ENCODE assay signal across 14 cellular contexts in the genomic region with DNA sequence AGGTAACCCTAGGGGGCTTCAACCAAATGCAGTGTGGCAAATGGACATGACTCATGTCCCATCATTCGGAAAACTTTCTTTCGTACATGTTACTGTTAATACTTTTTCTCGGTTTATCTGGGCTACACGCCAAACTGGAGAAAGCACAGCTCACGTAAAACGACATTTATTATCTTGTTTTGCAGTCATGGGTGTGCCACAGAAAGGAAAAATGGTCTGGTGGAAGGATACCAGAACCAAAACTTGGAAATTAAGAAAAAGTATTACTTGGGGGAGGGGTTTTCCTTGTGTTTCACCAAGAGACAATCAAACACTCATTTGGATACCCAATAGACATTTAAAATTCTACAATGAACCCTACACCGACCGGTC. TPM values are rescaled to one million over a fixed set of nuclear protein-coding genes. Genes with fewer than 3 reads are reported as not detected.
DNase-seq lines count a peak whose midpoint lies in the region; ATAC-seq and TF ChIP-seq lines count a peak whose summit lies in the region.
"Had no signal": no experiment of that assay in that cellular context is flagged by ENCODE, and none has a peak within 500 bp of the region (broad histone marks: within the 10 kb centered on the region; RNA-seq: fewer than 3 reads in every experiment).

No MANE protein-coding gene starts in this region.

- H3K4me1 ChIP-seq in RWPE2 (ENCODE audit: insufficient read depth, poor library complexity, severe bottlenecking) = peaks cover 5% of the 10 kb centered on the region
- H3K4me1 ChIP-seq in esophagus muscularis mucosa = peaks cover 6 to 26% (median 16%) of the 10 kb centered on the region in 4 donors
- H3K4me1 ChIP-seq in neural progenitor cell = peaks cover 21% of the 10 kb centered on the region

- H3K4me2 ChIP-seq in neural progenitor cell = peak overlapping the region; percentile 65

- H4K20me1 ChIP-seq in neural progenitor cell (ENCODE audit: low read depth) = peaks cover 8% of the 10 kb centered on the region

- H3K36me3 Mint-ChIP-seq in neural progenitor cell = no peaks in the 10 kb centered on the region
- H3K36me3 Mint-ChIP-seq: T-cell had no signal

- 19% methylated on average over 8 of the region's 8 CpGs for WGBS in esophagus muscularis mucosa

- no peak overlapping the region for H3K27ac Mint-ChIP-seq in neural progenitor cell
- H3K27ac Mint-ChIP-seq: B cell, T-cell had no signal

- DNase-seq in EL (peak; percentile 18), RWPE2 (ENCODE audit: low spot score) (no peak), esophagus muscularis mucosa (ENCODE audit: extremely low spot score) (no peak), neural progenitor cell (ENCODE audit: low spot score) (no peak), NCI-H146 (lab: John Stamatoyannopoulos, UW) (no peak), MG63 (no peak), mesenteric fat pad (ENCODE audit: low spot score) (no peak)
- DNase-seq: activated effector memory CD4-positive, alpha-beta T cell treated with anti-CD3 and anti-CD28 coated beads, Interleukin-2, amount 50 U/mL, for 16 hours; NCI-H2171 treated with DMSO at 0.1 percent for 48 hours; stimulated activated naive CD4-positive, alpha-beta T cell; T-cell had no signal

- peaks cover 61% of the 10 kb centered on the region for H3K27me3 Mint-ChIP-seq in neural progenitor cell (ENCODE audit: insufficient read depth, low read depth)

- peaks cover 12% of the 10 kb centered on the region for H3F3A ChIP-seq in neural progenitor cell (ENCODE audit: low read depth)

- no peak overlapping the region for H3K4me3 Mint-ChIP-seq in neural progenitor cell
- H3K4me3 Mint-ChIP-seq: B cell, T-cell had no signal

- H3K27ac ChIP-seq in RWPE2 (ENCODE audit: poor library complexity, severe bottlenecking) = no peak overlapping the region
- H3K27ac ChIP-seq in esophagus muscularis mucosa (replicated peaks in 1 of 4) = no peak overlapping the region
- H3K27ac ChIP-seq in neural progenitor cell = no peak overlapping the region
- H3K27ac ChIP-seq: cardiac muscle cell had no signal

- TF ChIP-seq POLR2A in esophagus muscularis mucosa (IDR thresholded peaks at IDR 0.05; ENCODE audit: low read depth) = no peak

- TF ChIP-seq CTCF in RWPE2 (IDR thresholded peaks at IDR 0.05; ENCODE audit: poor library complexity, severe bottlenecking) (no peak), esophagus muscularis mucosa (IDR thresholded peaks at IDR 0.05) (no peak), neural progenitor cell (IDR thresholded peaks at IDR 0.05) (no peak)

- ATAC-seq in RWPE2 (ENCODE audit: low read depth) = no peak
- no peak for ATAC-seq in HG03571 (IDR thresholded peaks at IDR 0.05; ENCODE audit: unreplicated experiment)
- ATAC-seq: T-cell had no signal

- intact Hi-C loops in esophagus muscularis mucosa (cut with DNase I) = no loop called here

- H3K9me3 Mint-ChIP-seq in neural progenitor cell = no peaks in the 10 kb centered on the region
- H3K9me3 Mint-ChIP-seq: T-cell had no signal

- no peak for TF ChIP-seq EP300 in esophagus muscularis mucosa (IDR thresholded peaks at IDR 0.05)

- H3K9ac ChIP-seq in neural progenitor cell = no peak overlapping the region

- no peaks in the 10 kb centered on the region for H3K27me3 ChIP-seq in RWPE2 (ENCODE audit: insufficient read depth, poor library complexity, severe bottlenecking)
- H3K27me3 ChIP-seq in esophagus muscularis mucosa = peaks cover 0 to 81% (median 38%) of the 10 kb centered on the region in 4 donors
- H3K27me3 ChIP-seq in neural progenitor cell = peaks cover 94% of the 10 kb centered on the region
- H3K27me3 ChIP-seq in MG63 = peaks cover 60% of the 10 kb centered on the region

- no peak overlapping the region for H2AFZ ChIP-seq in neural progenitor cell (replicated peaks)

- peak overlapping the region; percentile 14 for H3K4me3 ChIP-seq in RWPE2 (ENCODE audit: severe bottlenecking)
- H3K4me3 ChIP-seq in esophagus muscularis mucosa = peak overlapping the region in 3 of 4 donors; percentile 10 to 16 (median 15)
- peak overlapping the region; percentile 12 for H3K4me3 ChIP-seq in neural progenitor cell
- H3K4me3 ChIP-seq in MG63 = no peak overlapping the region; the same call in 1 of the 2 replicates
- H3K4me3 ChIP-seq: cardiac muscle cell had no signal

- H3K4me1 Mint-ChIP-seq in neural progenitor cell = peaks cover 12% of the 10 kb centered on the region

- H3K36me3 ChIP-seq in RWPE2 (ENCODE audit: low read depth) (no peaks in the 10 kb centered on the region), esophagus muscularis mucosa (no peaks in the 10 kb centered on the region), neural progenitor cell (no peaks in the 10 kb centered on the region), MG63 (no peaks in the 10 kb centered on the region)
- H3K36me3 ChIP-seq: cardiac muscle cell had no signal

- H3K9me3 ChIP-seq in RWPE2 (ENCODE audit: severe bottlenecking) = no peaks in the 10 kb centered on the region
- no peaks in the 10 kb centered on the region for H3K9me3 ChIP-seq in esophagus muscularis mucosa
- no peaks in the 10 kb centered on the region for H3K9me3 ChIP-seq in neural progenitor cell (ENCODE audit: low read depth)
- H3K9me3 ChIP-seq in MG63 = no peaks in the 10 kb centered on the region

- no peaks in the 10 kb centered on the region for H3K79me2 ChIP-seq in neural progenitor cell (ENCODE audit: low read depth)

RNA-seq across cellular contexts. Expression of gene ALOX15B, which starts 23.6 kb away (rescaled TPM):
- total RNA-seq in esophagus muscularis mucosa = 1 to 10 TPM; 1.3 to 3.7 (median 2.0) TPM
- total RNA-seq in neural progenitor cell (ENCODE audit: low replicate concordance) = 0.06 TPM in 1 of 2 replicates, not detected in the other
- total RNA-seq in MG63 (2014; rRNA removed; shearing (Covaris generic); ENCODE audit: low replicate concordance) = not detected in 2 replicates
- total RNA-seq in mesenteric fat pad = 2.9 TPM
- total RNA-seq: B cell had no signal

RNA-seq across cellular contexts. Expression of gene ALOX12B, which starts 25.1 kb away (rescaled TPM):
- not detected for total RNA-seq in esophagus muscularis mucosa
- total RNA-seq in neural progenitor cell (ENCODE audit: low replicate concordance) = 0.28 TPM in 1 of 2 replicates, not detected in the other
- total RNA-seq in MG63 (2014; rRNA removed; shearing (Covaris generic); ENCODE audit: low replicate concordance) = not detected in 2 replicates
- total RNA-seq in mesenteric fat pad = not detected

RNA-seq across cellular contexts. Expression of gene ALOXE3, which starts 55.9 kb away (rescaled TPM):
- not detected for total RNA-seq in esophagus muscularis mucosa
- not detected in 2 replicates for total RNA-seq in neural progenitor cell (ENCODE audit: low replicate concordance)
- not detected in 2 replicates for total RNA-seq in MG63 (2014; rRNA removed; shearing (Covaris generic); ENCODE audit: low replicate concordance)
- not detected for total RNA-seq in mesenteric fat pad
- total RNA-seq: B cell, cardiac muscle cell had no signal
